In the genomic region with DNA sequence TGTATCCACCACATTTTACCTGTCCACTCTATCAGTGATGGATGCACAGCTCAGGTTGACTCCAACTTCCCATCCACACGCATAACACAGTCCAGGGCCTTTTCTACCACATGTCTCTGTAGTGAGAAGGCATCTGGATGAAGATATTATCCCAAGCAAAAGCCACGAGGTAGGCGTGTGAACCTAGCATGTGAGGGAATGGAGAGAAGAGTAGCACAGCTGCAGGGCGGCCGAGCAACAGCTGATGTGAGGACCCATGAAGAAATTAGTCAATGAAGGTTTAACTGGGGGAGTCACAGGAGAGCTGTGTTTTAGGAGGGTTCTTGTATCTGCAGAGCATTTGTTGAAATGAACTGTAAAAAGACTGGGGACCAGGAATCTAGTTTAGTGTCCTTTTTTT, we compare ENCODE assay signal across 24 cellular contexts.
"Had no signal": no experiment of that assay in that cellular context is flagged by ENCODE, and none has a peak within 500 bp of the region (broad histone marks: within the 10 kb centered on the region; RNA-seq: fewer than 3 reads in every experiment).

No MANE protein-coding gene starts in this region.

- H3K9me3 ChIP-seq: esophagus squamous epithelium, gastrocnemius medialis, left lung had no signal

- ATAC-seq: effector memory CD8-positive, alpha-beta T cell; esophagus mucosa; gastrocnemius medialis; heart right ventricle; left cardiac atrium; left lung; left ventricle myocardium superior had no signal

- H3K27me3 ChIP-seq: dorsolateral prefrontal cortex, esophagus squamous epithelium, gastrocnemius medialis, heart right ventricle, left lung had no signal

- H3K27ac ChIP-seq: coronary artery, dorsolateral prefrontal cortex, epithelial cell of prostate, esophagus squamous epithelium, gastrocnemius medialis, heart right ventricle, left lung had no signal

- H3K36me3 ChIP-seq: gastrocnemius medialis, left lung had no signal

- H3K4me1 ChIP-seq: esophagus squamous epithelium, gastrocnemius medialis, left lung had no signal

- DNase-seq: dermis blood vessel endothelial cell; dorsolateral prefrontal cortex; effector CD8-positive, alpha-beta T cell; effector memory CD8-positive, alpha-beta T cell; endodermal cell; erythroblast; esophagus squamous epithelium; foreskin fibroblast; foreskin melanocyte; gastrocnemius medialis; glutamatergic neuron; head of caudate nucleus; heart right ventricle; hippocampal formation; left cardiac atrium; left lung; left ventricle myocardium superior; mammary epithelial cell; mesendoderm; midbrain had no signal

- H3K4me3 ChIP-seq: coronary artery, dorsolateral prefrontal cortex, esophagus squamous epithelium, gastrocnemius medialis, heart right ventricle, left lung, lung had no signal
